ENCODE assay signal across 8 cellular contexts in the genomic region with DNA sequence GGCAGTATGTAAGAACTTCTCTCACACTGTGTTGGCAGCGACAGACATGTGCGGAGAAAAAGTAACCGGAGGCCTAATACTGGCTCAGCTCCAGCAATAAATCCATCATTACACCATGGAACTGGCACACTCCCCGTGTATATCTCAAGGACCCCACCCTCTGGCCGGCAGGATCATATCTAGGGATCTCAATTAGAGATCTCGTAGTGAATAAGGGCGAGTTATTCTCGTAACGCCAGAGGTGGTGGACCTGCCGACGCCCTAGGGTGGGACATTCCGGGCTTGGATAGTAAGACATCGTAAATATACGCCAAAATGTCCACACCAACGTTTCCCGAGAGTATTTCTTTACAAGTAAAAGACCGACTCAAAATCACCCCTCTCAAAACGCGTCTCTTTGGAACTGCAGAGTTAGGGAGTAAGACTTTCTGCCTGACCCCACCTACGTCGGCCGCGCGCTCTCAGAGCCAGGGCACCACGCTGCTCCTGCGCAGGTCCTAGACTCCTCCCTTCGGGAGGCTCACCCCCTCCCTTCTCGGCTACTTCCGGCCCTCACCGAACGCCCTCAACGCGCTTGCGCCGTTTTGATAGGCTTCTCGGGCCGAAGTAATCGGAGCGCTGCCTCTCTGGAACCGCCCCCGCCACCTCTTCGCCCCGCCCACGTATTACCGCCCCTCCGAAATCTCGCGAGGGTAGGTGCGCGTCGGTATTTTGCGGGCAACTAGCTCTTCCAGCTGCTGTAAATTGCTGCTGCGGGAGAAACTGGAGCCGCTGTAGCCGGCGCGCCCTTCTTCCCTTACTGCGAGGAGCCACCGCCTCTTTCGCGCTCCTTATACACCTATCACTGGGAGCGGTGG. TPM values are rescaled to one million over a fixed set of nuclear protein-coding genes. Genes with fewer than 3 reads are reported as not detected.
A peak's percentile ranks its signal among the peaks of the same experiment; 100 is the strongest.
DNase-seq lines count a peak whose midpoint lies in the region; ATAC-seq, FAIRE-seq and TF ChIP-seq lines count a peak whose summit lies in the region.

A gene with protein sequence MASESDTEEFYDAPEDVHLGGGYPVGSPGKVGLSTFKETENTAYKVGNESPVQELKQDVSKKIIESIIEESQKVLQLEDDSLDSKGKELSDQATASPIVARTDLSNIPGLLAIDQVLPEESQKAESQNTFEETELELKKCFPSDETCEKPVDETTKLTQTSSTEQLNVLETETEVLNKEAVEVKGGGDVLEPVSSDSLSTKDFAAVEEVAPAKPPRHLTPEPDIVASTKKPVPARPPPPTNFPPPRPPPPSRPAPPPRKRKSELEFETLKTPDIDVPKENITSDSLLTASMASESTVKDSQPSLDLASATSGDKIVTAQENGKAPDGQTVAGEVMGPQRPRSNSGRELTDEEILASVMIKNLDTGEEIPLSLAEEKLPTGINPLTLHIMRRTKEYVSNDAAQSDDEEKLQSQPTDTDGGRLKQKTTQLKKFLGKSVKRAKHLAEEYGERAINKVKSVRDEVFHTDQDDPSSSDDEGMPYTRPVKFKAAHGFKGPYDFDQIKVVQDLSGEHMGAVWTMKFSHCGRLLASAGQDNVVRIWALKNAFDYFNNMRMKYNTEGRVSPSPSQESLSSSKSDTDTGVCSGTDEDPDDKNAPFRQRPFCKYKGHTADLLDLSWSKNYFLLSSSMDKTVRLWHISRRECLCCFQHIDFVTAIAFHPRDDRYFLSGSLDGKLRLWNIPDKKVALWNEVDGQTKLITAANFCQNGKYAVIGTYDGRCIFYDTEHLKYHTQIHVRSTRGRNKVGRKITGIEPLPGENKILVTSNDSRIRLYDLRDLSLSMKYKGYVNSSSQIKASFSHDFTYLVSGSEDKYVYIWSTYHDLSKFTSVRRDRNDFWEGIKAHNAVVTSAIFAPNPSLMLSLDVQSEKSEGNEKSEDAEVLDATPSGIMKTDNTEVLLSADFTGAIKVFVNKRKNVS (plus strand): TSS at position 706 of the 857 bp plus-strand sequence. CDS start 398 bp downstream, outside the sequence.

- no peaks in the 10 kb centered on the region for H3K9me3 ChIP-seq in kidney (ENCODE audit: control insufficient read depth in 1 of 2, low read length in 2 of 2)

- H3K4me1 ChIP-seq in kidney (ENCODE audit: control insufficient read depth in 1 of 2, insufficient read depth in 1 of 2, low read depth in 1 of 2, low read length in 2 of 2): peaks cover 0 to 2% of the 10 kb centered on the region in 2 donors

- peak within 1 kb of the TSS; percentile 97 for H3K4me3 Mint-ChIP-seq in chondrocyte (ENCODE audit: unreplicated experiment)

- H3K9me3 Mint-ChIP-seq in chondrocyte (ENCODE audit: low read depth): no peaks in the 10 kb centered on the region

- intact Hi-C loops in kidney (cut with DNase I): no loop called here

- peak within 1 kb of the TSS; percentile 73 to 91 for H3K9ac ChIP-seq in kidney (ENCODE audit: low read length in 2 of 2)

- TF ChIP-seq CTCF in chondrocyte (IDR thresholded peaks at IDR 0.05): no peak
- TF ChIP-seq CTCF in kidney (IDR thresholded peaks at IDR 0.05; ENCODE audit: borderline replicate concordance, extremely low read depth, insufficient read depth): no peak

- H3K27ac ChIP-seq in kidney (ENCODE audit: low read depth in 2 of 2, low read length in 2 of 2): peak within 1 kb of the TSS; percentile 86

- H3K4me3 ChIP-seq in kidney (ENCODE audit: low read length in 2 of 2): peak within 1 kb of the TSS; percentile 81 to 86

- ATAC-seq in HG03439 (IDR thresholded peaks at IDR 0.05; ENCODE audit: unreplicated experiment): peak; percentile 94

- H3K4me1 Mint-ChIP-seq in chondrocyte (ENCODE audit: low read depth): peaks cover 39% of the 10 kb centered on the region

- H3K36me3 ChIP-seq in kidney (ENCODE audit: control insufficient read depth in 1 of 2, insufficient read depth in 2 of 2, low read length in 2 of 2): no peaks in the 10 kb centered on the region

- TF ChIP-seq POLR2A in GM19193 (IDR thresholded peaks at IDR 0.05; ENCODE audit: extremely low read depth, insufficient read depth, insufficient read length): peak; percentile 64

- H3K36me3 Mint-ChIP-seq in chondrocyte (ENCODE audit: low read depth): no peaks in the 10 kb centered on the region

- DNase-seq in AML-193 (lab: John Stamatoyannopoulos, UW) (peak; percentile 77 to 85), NCI-H510A treated with DMSO at 0.1 percent for 48 hours (lab: John Stamatoyannopoulos, UW) (peak; percentile 87), chondrocyte (ENCODE audit: low spot score) (peak; percentile 99), kidney (peak; percentile 97)
- DNase-seq in activated CD4-positive, alpha-beta T cell treated with anti-CD3 and anti-CD28 coated beads for 24 hours (ENCODE audit: low read depth in 2 of 2): peak; percentile 82 to 84
- peak; percentile 91 for DNase-seq in stimulated activated CD4-positive, alpha-beta T cell treated with anti-CD3 and anti-CD28 coated beads, Interleukin-15, amount 100 ng/mL, for 24 hours

- H3K27ac Mint-ChIP-seq in chondrocyte (ENCODE audit: unreplicated experiment): peak within 1 kb of the TSS; percentile 98

- no peaks in the 10 kb centered on the region for H3K27me3 Mint-ChIP-seq in chondrocyte (ENCODE audit: low read depth)

- FAIRE-seq in kidney (lab: Jason Lieb, UNC): peak; percentile 23

RNA-seq across cellular contexts. Expression of the gene that starts here (rescaled TPM):
- total RNA-seq in chondrocyte (19.3 to 37.7 TPM (median 20.2 TPM) in 3 replicates), kidney (15.5 TPM)
- 3.6 TPM for polyA plus RNA-seq in kidney (ENCODE audit: insufficient read depth, low read depth, low replicate concordance)

Comparison
In these comparisons a context has a peak if more than half of its experiments do, and no peak if none do; other contexts are left out.
1. Peak in every context shown above with its lines: DNase-seq, ATAC-seq, H3K4me3 ChIP-seq and H3K27ac ChIP-seq.